Comparison of ENCODE assay signal across 8 cellular contexts in genomic region chr1:9293241-9293511, GRCh38. TPM values are rescaled to one million over a fixed set of nuclear protein-coding genes. Genes with fewer than 3 reads are reported as not detected.
DNase-seq lines count a peak whose midpoint lies in the region; ATAC-seq and TF ChIP-seq lines count a peak whose summit lies in the region.

No MANE protein-coding gene starts in this region.

- BruUV-seq in Panc1 (replicated peaks; lab: Mats Ljungman, UMichigan): no TSS peak

- in situ Hi-C loops in Panc1 (cut with HindIII; ENCODE audit: low pct_unique_long_range_greater_than_20kb, low sequenced_read_pairs): no loop called here

- TF ChIP-seq EP300 in gastroesophageal sphincter (IDR thresholded peaks at IDR 0.05): no peak

- H3K27ac ChIP-seq in Panc1 (ENCODE audit: low read length) (no peak overlapping the region), gastroesophageal sphincter (peak overlapping the region; percentile 92 to 99 (median 96))

- CTCF ChIA-PET in Panc1 (lab: Charles Lee): no interaction called here

- DNase-seq in Panc1 (ENCODE audit: low read depth, low spot score): no peak
- no peak for DNase-seq in skeletal muscle cell (ENCODE audit: low read depth)
- no peak for DNase-seq in HK-2 (ENCODE audit: unreplicated experiment)
- no peak for DNase-seq in iPS-NIHi7 (ENCODE audit: extremely low spot score)
- DNase-seq in NCI-H510A treated with DMSO at 0.1 percent for 48 hours (lab: John Stamatoyannopoulos, UW): no peak
- no peak for DNase-seq in NCI-H774 (lab: John Stamatoyannopoulos, UW)

- H3K4me3 ChIP-seq in GM08714 (ENCODE audit: low read length) (peak overlapping the region; percentile 69), Panc1 (ENCODE audit: low read depth in 2 of 2, low read length in 2 of 2) (peak overlapping the region; percentile 62 to 96), gastroesophageal sphincter (peak overlapping the region; percentile 76 to 83), skeletal muscle cell (ENCODE audit: low read depth, low read length) (peak overlapping the region; percentile 74)

- POLR2A ChIA-PET in Panc1 (lab: Charles Lee): no interaction called here

- no CpG with 5 or more reads among the region's 38 CpGs for WGBS in gastroesophageal sphincter (ENCODE audit: low coverage in 1 of 2), 2 donors

- peaks cover 59% of the 10 kb centered on the region for H3K4me1 ChIP-seq in Panc1 (ENCODE audit: control insufficient read depth, insufficient read depth, low read length)
- H3K4me1 ChIP-seq in gastroesophageal sphincter: peaks cover 0 to 71% (median 23%) of the 10 kb centered on the region in 3 donors

- H3K27me3 ChIP-seq in Panc1 (ENCODE audit: control insufficient read depth, insufficient read depth, low read length) (no peaks in the 10 kb centered on the region), gastroesophageal sphincter (no peaks in the 10 kb centered on the region)

- H3K36me3 ChIP-seq in Panc1 (ENCODE audit: control insufficient read depth, insufficient read depth, low read length): no peaks in the 10 kb centered on the region; the same call in 1 of the 2 replicates
- H3K36me3 ChIP-seq in gastroesophageal sphincter: peaks cover 0 to 4% of the 10 kb centered on the region in 2 donors

- TF ChIP-seq CTCF in Panc1 (IDR thresholded peaks at IDR 0.05) (no peak), gastroesophageal sphincter (IDR thresholded peaks at IDR 0.05) (no peak)

- H3K9me3 ChIP-seq in Panc1 (ENCODE audit: control insufficient read depth, insufficient read depth, low read depth, low read length) (peaks cover 4% of the 10 kb centered on the region; the same call in 1 of the 2 replicates), gastroesophageal sphincter (peaks cover 0 to 8% (median 1%) of the 10 kb centered on the region in 3 donors)

- TF ChIP-seq POLR2A in gastroesophageal sphincter (IDR thresholded peaks at IDR 0.05): no peak

- peak; percentile 19 for ATAC-seq in Panc1
- ATAC-seq in gastroesophageal sphincter: no peak

- intact Hi-C loops in Panc1 (cut with micrococcal nuclease; ENCODE audit: unreplicated experiment): no loop called here

RNA-seq across cellular contexts. Expression of gene SPSB1, which starts 0.5 kb away (rescaled TPM):
- total RNA-seq in Panc1 (2021; ENCODE audit: unreplicated experiment) (73.7 TPM), gastroesophageal sphincter (100 to 1,000 TPM in 2 of 4 donors, 10 to 100 TPM in 2; 56.3 to 111 (median 99.5) TPM)
- polyA plus RNA-seq in Panc1 (2012; ENCODE audit: insufficient read length): 59.2 TPM

RNA-seq across cellular contexts. Expression of gene H6PD, which starts 58.6 kb away (rescaled TPM):
- total RNA-seq in Panc1 (2021; ENCODE audit: unreplicated experiment) (23.5 TPM), gastroesophageal sphincter (10 to 100 TPM; 27.0 to 62.2 (median 44.0) TPM)
- 17.7 TPM for polyA plus RNA-seq in Panc1 (2012; ENCODE audit: insufficient read length)
